ENCODE assay signal across 24 cellular contexts in genomic region chr4:128727658-128728057, GRCh38.
"Had no signal": no experiment of that assay in that cellular context is flagged by ENCODE, and none has a peak within 500 bp of the region (broad histone marks: within the 10 kb centered on the region; RNA-seq: fewer than 3 reads in every experiment).

No MANE protein-coding gene starts in this region.

- H3K4me1 Mint-ChIP-seq: memory B cell; naive thymus-derived CD8-positive, alpha-beta T cell; stimulated activated naive CD8-positive, alpha-beta T cell treated with anti-CD3 and anti-CD28 coated beads, Interleukin-15, amount 100 ng/mL, for 72 hours had no signal

- H3K36me3 ChIP-seq: gastroesophageal sphincter, heart right ventricle, pancreas, right lobe of liver, suprapubic skin, transverse colon, upper lobe of right lung, uterus had no signal

- H3K27ac Mint-ChIP-seq: dendritic cell treated with granulocyte-macrophage colony-stimulating factor and Interleukin-4, amounts not matched to agents 40 ng/mL and 50 ng/mL, for 4 days; endodermal cell; memory B cell; naive thymus-derived CD8-positive, alpha-beta T cell; stimulated activated naive CD8-positive, alpha-beta T cell treated with anti-CD3 and anti-CD28 coated beads, Interleukin-15, amount 100 ng/mL, for 72 hours had no signal

- H3K9me3 ChIP-seq: gastroesophageal sphincter, heart right ventricle, pancreas, right lobe of liver, suprapubic skin, transverse colon, upper lobe of right lung, uterus had no signal

- H3K9me3 Mint-ChIP-seq: dendritic cell treated with granulocyte-macrophage colony-stimulating factor and Interleukin-4, amounts not matched to agents 40 ng/mL and 50 ng/mL, for 4 days; endodermal cell; memory B cell; naive thymus-derived CD8-positive, alpha-beta T cell; stimulated activated naive CD8-positive, alpha-beta T cell treated with anti-CD3 and anti-CD28 coated beads, Interleukin-15, amount 100 ng/mL, for 72 hours had no signal

- H3K27me3 ChIP-seq: foreskin keratinocyte, gastroesophageal sphincter, heart right ventricle, pancreas, right lobe of liver, suprapubic skin, transverse colon, upper lobe of right lung, uterus had no signal

- H3K4me3 Mint-ChIP-seq: dendritic cell treated with granulocyte-macrophage colony-stimulating factor and Interleukin-4, amounts not matched to agents 40 ng/mL and 50 ng/mL, for 4 days; endodermal cell; memory B cell; naive thymus-derived CD8-positive, alpha-beta T cell; stimulated activated naive CD8-positive, alpha-beta T cell treated with anti-CD3 and anti-CD28 coated beads, Interleukin-15, amount 100 ng/mL, for 72 hours had no signal

- H3K4me3 ChIP-seq: gastroesophageal sphincter, heart right ventricle, lung, pancreas, right lobe of liver, suprapubic skin, transverse colon, upper lobe of right lung, uterus had no signal

- H3K36me3 Mint-ChIP-seq: memory B cell; naive thymus-derived CD8-positive, alpha-beta T cell had no signal

- H3K27me3 Mint-ChIP-seq: dendritic cell treated with granulocyte-macrophage colony-stimulating factor and Interleukin-4, amounts not matched to agents 40 ng/mL and 50 ng/mL, for 4 days; memory B cell; naive thymus-derived CD8-positive, alpha-beta T cell had no signal

- H3K4me1 ChIP-seq: foreskin keratinocyte, gastroesophageal sphincter, pancreas, right lobe of liver, suprapubic skin, transverse colon, upper lobe of right lung, uterus had no signal

- DNase-seq: effector CD8-positive, alpha-beta T cell; endodermal cell; foreskin keratinocyte; heart right ventricle; naive thymus-derived CD8-positive, alpha-beta T cell; occipital lobe; pancreas; retina; right lobe of liver; small intestine; stimulated activated CD4-positive, alpha-beta T cell treated with anti-CD3 and anti-CD28 coated beads, Interleukin-12 subunit alpha, Interleukin-12 subunit beta, amount 100 ng/mL, for 4 hours; stimulated activated CD4-positive, alpha-beta T cell treated with anti-CD3 and anti-CD28 coated beads, Interleukin-1b, Interleukin-23, amount 100 ng/mL, for 48 hours; stimulated activated CD4-positive, alpha-beta T cell treated with anti-CD3 and anti-CD28 coated beads, Interleukin-4, amount 100 ng/mL, for 1 hour; stimulated activated CD8-positive, alpha-beta memory T cell treated with anti-CD3 and anti-CD28 coated beads, Interleukin-4, amount 100 ng/mL, for 48 hours; stimulated activated naive CD4-positive, alpha-beta T cell; stimulated activated naive CD8-positive, alpha-beta T cell treated with anti-CD3 and anti-CD28 coated beads, Interleukin-15, amount 100 ng/mL, for 72 hours; transverse colon; upper lobe of right lung; uterus had no signal
